2 cellular contexts compared by ENCODE assay signal in the genomic region with DNA sequence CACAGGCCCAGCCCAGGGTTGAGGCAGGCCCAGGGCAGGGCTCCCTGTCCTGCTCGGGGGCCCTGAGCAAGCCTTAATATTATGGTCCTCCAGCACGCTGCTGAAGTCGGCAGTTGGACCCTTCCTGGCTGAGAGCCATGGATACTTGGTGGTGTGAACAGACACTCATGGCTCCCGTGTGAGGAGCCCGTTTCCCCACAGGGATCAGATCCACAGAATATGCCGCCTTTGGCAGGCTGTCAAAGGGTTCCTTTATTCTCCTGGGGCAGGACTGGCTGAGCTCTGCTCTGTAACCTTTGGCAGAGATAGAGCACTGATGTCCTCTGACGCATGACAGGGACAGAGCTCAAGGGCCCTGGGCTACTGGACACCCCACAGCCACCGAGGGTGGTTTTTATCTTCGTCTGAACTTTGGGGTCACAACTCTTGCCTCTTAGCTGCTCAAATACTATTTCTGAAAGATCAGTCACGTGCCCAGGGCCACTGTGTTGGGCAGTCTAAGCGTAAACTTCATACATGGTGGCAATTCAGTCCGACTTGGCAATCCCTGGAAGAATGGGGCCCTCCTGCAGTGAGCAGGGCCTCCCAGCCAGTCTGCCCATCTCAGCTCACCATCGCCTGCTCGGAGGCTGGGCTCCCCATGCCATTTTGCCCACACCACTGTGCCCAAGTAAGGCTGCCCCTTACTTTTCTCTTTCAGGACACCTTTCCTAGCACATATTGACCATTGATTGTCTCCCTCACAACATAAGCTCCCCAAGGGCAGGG.
TF ChIP-seq lines count a peak whose summit lies in the region.

No MANE protein-coding gene starts in this region.

TF ChIP-seq in K562, 482 proteins besides CTCF, POLR2A, EP300 and RAD21:
- no peak for TF ChIP-seq ZNF3 (CRISPR knock-in tag; IDR thresholded peaks at IDR 0.05)
- no peak for TF ChIP-seq BRCA1 (IDR thresholded peaks at IDR 0.05)
- TF ChIP-seq BRCA1 (CRISPR knock-in tag; IDR thresholded peaks at IDR 0.05) = no peak
- 0 out of 2 replicates have a peak, but pooled peaks have one; percentile 7 for TF ChIP-seq NFIC (IDR thresholded peaks at IDR 0.05)
- no peak for TF ChIP-seq ZNF212 (CRISPR knock-in tag; IDR thresholded peaks at IDR 0.05)
- no peak for TF ChIP-seq RBM25 (IDR thresholded peaks at IDR 0.05; ENCODE audit: low read depth, low read length, severe bottlenecking)

TF ChIP-seq in liver, 16 proteins besides CTCF, POLR2A, EP300 and RAD21:
- TF ChIP-seq, protein P1, sequence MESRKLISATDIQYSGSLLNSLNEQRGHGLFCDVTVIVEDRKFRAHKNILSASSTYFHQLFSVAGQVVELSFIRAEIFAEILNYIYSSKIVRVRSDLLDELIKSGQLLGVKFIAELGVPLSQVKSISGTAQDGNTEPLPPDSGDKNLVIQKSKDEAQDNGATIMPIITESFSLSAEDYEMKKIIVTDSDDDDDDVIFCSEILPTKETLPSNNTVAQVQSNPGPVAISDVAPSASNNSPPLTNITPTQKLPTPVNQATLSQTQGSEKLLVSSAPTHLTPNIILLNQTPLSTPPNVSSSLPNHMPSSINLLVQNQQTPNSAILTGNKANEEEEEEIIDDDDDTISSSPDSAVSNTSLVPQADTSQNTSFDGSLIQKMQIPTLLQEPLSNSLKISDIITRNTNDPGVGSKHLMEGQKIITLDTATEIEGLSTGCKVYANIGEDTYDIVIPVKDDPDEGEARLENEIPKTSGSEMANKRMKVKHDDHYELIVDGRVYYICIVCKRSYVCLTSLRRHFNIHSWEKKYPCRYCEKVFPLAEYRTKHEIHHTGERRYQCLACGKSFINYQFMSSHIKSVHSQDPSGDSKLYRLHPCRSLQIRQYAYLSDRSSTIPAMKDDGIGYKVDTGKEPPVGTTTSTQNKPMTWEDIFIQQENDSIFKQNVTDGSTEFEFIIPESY (IDR thresholded peaks at IDR 0.05) = peak; percentile 31
- TF ChIP-seq YY1 (IDR thresholded peaks at IDR 0.05) = peak; percentile 71
- TF ChIP-seq TAF1 (conservative IDR thresholded peaks at IDR 0.05) = no peak
- TF ChIP-seq HNF4A (conservative IDR thresholded peaks at IDR 0.05) = peak; percentile 72 to 88
- peak; percentile 26 for TF ChIP-seq NR2F2 (IDR thresholded peaks at IDR 0.05)
- TF ChIP-seq, protein P2, sequence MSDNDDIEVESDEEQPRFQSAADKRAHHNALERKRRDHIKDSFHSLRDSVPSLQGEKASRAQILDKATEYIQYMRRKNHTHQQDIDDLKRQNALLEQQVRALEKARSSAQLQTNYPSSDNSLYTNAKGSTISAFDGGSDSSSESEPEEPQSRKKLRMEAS (IDR thresholded peaks at IDR 0.05) = peak; percentile 52
- TF ChIP-seq FOXA2 (IDR thresholded peaks at IDR 0.05) = no peak
- TF ChIP-seq HNF4G (IDR thresholded peaks at IDR 0.05) = no peak
- TF ChIP-seq RXRA (IDR thresholded peaks at IDR 0.05) = peak; percentile 86 to 92
- TF ChIP-seq GABPA (IDR thresholded peaks at IDR 0.05 in 1 of 2, conservative IDR thresholded peaks at IDR 0.05 in 1 of 2) = no peak
- TF ChIP-seq FOXA1 (IDR thresholded peaks at IDR 0.05) = no peak
- TF ChIP-seq, protein P3, sequence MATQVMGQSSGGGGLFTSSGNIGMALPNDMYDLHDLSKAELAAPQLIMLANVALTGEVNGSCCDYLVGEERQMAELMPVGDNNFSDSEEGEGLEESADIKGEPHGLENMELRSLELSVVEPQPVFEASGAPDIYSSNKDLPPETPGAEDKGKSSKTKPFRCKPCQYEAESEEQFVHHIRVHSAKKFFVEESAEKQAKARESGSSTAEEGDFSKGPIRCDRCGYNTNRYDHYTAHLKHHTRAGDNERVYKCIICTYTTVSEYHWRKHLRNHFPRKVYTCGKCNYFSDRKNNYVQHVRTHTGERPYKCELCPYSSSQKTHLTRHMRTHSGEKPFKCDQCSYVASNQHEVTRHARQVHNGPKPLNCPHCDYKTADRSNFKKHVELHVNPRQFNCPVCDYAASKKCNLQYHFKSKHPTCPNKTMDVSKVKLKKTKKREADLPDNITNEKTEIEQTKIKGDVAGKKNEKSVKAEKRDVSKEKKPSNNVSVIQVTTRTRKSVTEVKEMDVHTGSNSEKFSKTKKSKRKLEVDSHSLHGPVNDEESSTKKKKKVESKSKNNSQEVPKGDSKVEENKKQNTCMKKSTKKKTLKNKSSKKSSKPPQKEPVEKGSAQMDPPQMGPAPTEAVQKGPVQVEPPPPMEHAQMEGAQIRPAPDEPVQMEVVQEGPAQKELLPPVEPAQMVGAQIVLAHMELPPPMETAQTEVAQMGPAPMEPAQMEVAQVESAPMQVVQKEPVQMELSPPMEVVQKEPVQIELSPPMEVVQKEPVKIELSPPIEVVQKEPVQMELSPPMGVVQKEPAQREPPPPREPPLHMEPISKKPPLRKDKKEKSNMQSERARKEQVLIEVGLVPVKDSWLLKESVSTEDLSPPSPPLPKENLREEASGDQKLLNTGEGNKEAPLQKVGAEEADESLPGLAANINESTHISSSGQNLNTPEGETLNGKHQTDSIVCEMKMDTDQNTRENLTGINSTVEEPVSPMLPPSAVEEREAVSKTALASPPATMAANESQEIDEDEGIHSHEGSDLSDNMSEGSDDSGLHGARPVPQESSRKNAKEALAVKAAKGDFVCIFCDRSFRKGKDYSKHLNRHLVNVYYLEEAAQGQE (IDR thresholded peaks at IDR 0.05) = peak; percentile 76
- no peak for TF ChIP-seq EGR1 (IDR thresholded peaks at IDR 0.05; ENCODE audit: low read depth in 2 of 2)
- TF ChIP-seq, protein P4, sequence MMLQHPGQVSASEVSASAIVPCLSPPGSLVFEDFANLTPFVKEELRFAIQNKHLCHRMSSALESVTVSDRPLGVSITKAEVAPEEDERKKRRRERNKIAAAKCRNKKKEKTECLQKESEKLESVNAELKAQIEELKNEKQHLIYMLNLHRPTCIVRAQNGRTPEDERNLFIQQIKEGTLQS (IDR thresholded peaks at IDR 0.05) = no peak
- peak; percentile 27 to 69 for TF ChIP-seq JUND (IDR thresholded peaks at IDR 0.05)
- TF ChIP-seq SP1 (IDR thresholded peaks at IDR 0.05) = peak; percentile 91
